In genomic region chr5:102540251-102540812, GRCh38 we compare ENCODE assay signal across 27 cellular contexts. TPM values are rescaled to one million over a fixed set of nuclear protein-coding genes. Genes with fewer than 3 reads are reported as not detected.
"Had no signal": no experiment of that assay in that cellular context is flagged by ENCODE, and none has a peak within 500 bp of the region (broad histone marks: within the 10 kb centered on the region; RNA-seq: fewer than 3 reads in every experiment).

No MANE protein-coding gene starts in this region.

- H3K27ac Mint-ChIP-seq: activated T-cell treated with anti-CD3 and anti-CD28 coated beads, Interleukin-2, amount 50 U/mL, for 72 hours had no signal

- H3K4me3 ChIP-seq: ascending aorta, coronary artery, gastrocnemius medialis, heart left ventricle, left lung, prostate gland, right atrium auricular region, thyroid gland had no signal

- H3K9me3 Mint-ChIP-seq: activated T-cell treated with anti-CD3 and anti-CD28 coated beads, Interleukin-2, amount 50 U/mL, for 72 hours; central memory CD8-positive, alpha-beta T cell; neural crest cell had no signal

- H3K4me1 ChIP-seq: ascending aorta, gastrocnemius medialis, left lung, prostate gland, right atrium auricular region, thyroid gland had no signal

- H3K27me3 Mint-ChIP-seq: central memory CD8-positive, alpha-beta T cell had no signal

- H3K27me3 ChIP-seq: ascending aorta, gastrocnemius medialis, heart left ventricle, left lung, right atrium auricular region, thyroid gland had no signal

- H3K36me3 ChIP-seq: ascending aorta, gastrocnemius medialis, heart left ventricle, left lung, prostate gland, right atrium auricular region, thyroid gland had no signal

- H3K4me3 Mint-ChIP-seq: activated T-cell treated with anti-CD3 and anti-CD28 coated beads, Interleukin-2, amount 50 U/mL, for 72 hours; central memory CD8-positive, alpha-beta T cell; neural crest cell had no signal

- H3K9me3 ChIP-seq: ascending aorta, gastrocnemius medialis, left lung, prostate gland, thyroid gland had no signal

- DNase-seq: activated CD4-positive, alpha-beta T cell treated with anti-CD3 and anti-CD28 coated beads, Interleukin-2, amount 50 U/mL, for 1 hour; activated CD4-positive, CD25-positive, alpha-beta regulatory T cell treated with anti-CD3 and anti-CD28 coated beads, Interleukin-2, amount 50 U/mL, for 72 hours; activated CD8-positive, alpha-beta memory T cell treated with anti-CD3 and anti-CD28 coated beads for 24 hours; activated effector memory CD4-positive, alpha-beta T cell treated with anti-CD3 and anti-CD28 coated beads, Interleukin-2, amount 50 U/mL, for 16 hours; activated naive CD4-positive, alpha-beta T cell treated with anti-CD3 and anti-CD28 coated beads, Interleukin-2, amount 50 U/mL, for 16 hours; activated T-cell treated with anti-CD3 and anti-CD28 coated beads, Interleukin-2, amount 50 U/mL, for 72 hours; erythroblast; gastrocnemius medialis; heart left ventricle; kidney; left lung; midbrain; stimulated activated CD4-positive, alpha-beta T cell treated with anti-CD3 and anti-CD28 coated beads, Interleukin-12 subunit alpha, Interleukin-12 subunit beta, amount 100 ng/mL, for 4 hours; stimulated activated CD4-positive, alpha-beta T cell treated with anti-CD3 and anti-CD28 coated beads, Interleukin-2, amount 100 ng/mL, for 24 hours; stimulated activated naive CD4-positive, alpha-beta T cell treated with Interleukin-2 at 50 U/mL for 16 hours; thyroid gland had no signal

- H3K27ac ChIP-seq: ascending aorta, coronary artery, gastrocnemius medialis, heart left ventricle, left lung, prostate gland, right atrium auricular region, thyroid gland, VCaP had no signal

- H3K4me1 Mint-ChIP-seq: central memory CD8-positive, alpha-beta T cell; neural crest cell had no signal

RNA-seq across cellular contexts. Expression of gene SLCO6A1, which starts 41.5 kb away (rescaled TPM):
- total RNA-seq: activated T-cell treated with anti-CD3 and anti-CD28 coated beads, Interleukin-2, amount 50 U/mL, for 72 hours; ascending aorta; gastrocnemius medialis; heart left ventricle; kidney; left lung; lung microvascular endothelial cell; myocyte; right atrium auricular region; subcutaneous adipose tissue; thyroid gland had no signal
- polyA plus RNA-seq: adipose tissue, heart left ventricle had no signal
